ENCODE assay signal across 9 cellular contexts in genomic region chr2:79860233-79861058, GRCh38.
DNase-seq lines count a peak whose midpoint lies in the region; ATAC-seq and TF ChIP-seq lines count a peak whose summit lies in the region.
"Had no signal": no experiment of that assay in that cellular context is flagged by ENCODE, and none has a peak within 500 bp of the region (broad histone marks: within the 10 kb centered on the region; RNA-seq: fewer than 3 reads in every experiment).

No MANE protein-coding gene starts in this region.

- H2BK120ac ChIP-seq in mesenchymal stem cell (ENCODE audit: low read depth, low read length) = no peak overlapping the region

- no peak overlapping the region for H2AK5ac ChIP-seq in mesenchymal stem cell (ENCODE audit: low read length, severe bottlenecking)

- no peak overlapping the region for H3K23ac ChIP-seq in mesenchymal stem cell (ENCODE audit: low read length in 2 of 2)

- no peak overlapping the region for H3K14ac ChIP-seq in mesenchymal stem cell (ENCODE audit: low read length in 2 of 2)

- H3K9ac ChIP-seq in KMS-11 (no peak overlapping the region), mesenchymal stem cell (ENCODE audit: low read length) (no peak overlapping the region)

- H3K4me1 ChIP-seq in KMS-11 (ENCODE audit: low read depth, poor library complexity, severe bottlenecking) = no peaks in the 10 kb centered on the region
- H3K4me1 ChIP-seq in mesenchymal stem cell (ENCODE audit: control insufficient read depth, insufficient read depth, low read depth, low read length) = no peaks in the 10 kb centered on the region

- no peak overlapping the region for H3K4me2 ChIP-seq in KMS-11
- no peak overlapping the region for H3K4me2 ChIP-seq in mesenchymal stem cell (ENCODE audit: low read length, poor library complexity, severe bottlenecking)

- no peak for ATAC-seq in activated CD4-positive, CD25-positive, alpha-beta regulatory T cell treated with anti-CD3 and anti-CD28 coated beads, Interleukin-2, amount 50 U/mL, for 24 hours
- ATAC-seq: activated naive CD8-positive, alpha-beta T cell treated with anti-CD3 and anti-CD28 coated beads, Interleukin-2, amount 50 U/mL, for 24 hours had no signal

- H3K36me3 ChIP-seq in KMS-11 (ENCODE audit: insufficient read depth) (no peaks in the 10 kb centered on the region), WERI-Rb-1 (no peaks in the 10 kb centered on the region), mesenchymal stem cell (ENCODE audit: control insufficient read depth in 1 of 2, insufficient read depth in 2 of 2, low read depth in 1 of 2, low read length in 2 of 2) (no peaks in the 10 kb centered on the region)

- peak; percentile 29 for DNase-seq in D341Med (ENCODE audit: low spot score)
- peak; percentile 22 for DNase-seq in WERI-Rb-1
- peak; percentile 32 for DNase-seq in mesenchymal stem cell
- DNase-seq in GM19240 (ENCODE audit: insufficient read length, low spot score) = no peak
- DNase-seq in T-helper 2 cell = no peak
- DNase-seq in NCI-H146 treated with DMSO at 0.1 percent for 48 hours (lab: John Stamatoyannopoulos, UW; ENCODE audit: unreplicated experiment) = no peak
- DNase-seq: activated naive CD8-positive, alpha-beta T cell treated with anti-CD3 and anti-CD28 coated beads, Interleukin-2, amount 50 U/mL, for 24 hours had no signal

- H3K27me3 ChIP-seq in KMS-11 (ENCODE audit: insufficient read depth, low read depth) (no peaks in the 10 kb centered on the region), WERI-Rb-1 (ENCODE audit: insufficient read depth, low read depth, severe bottlenecking) (peaks cover 3% of the 10 kb centered on the region), mesenchymal stem cell (ENCODE audit: control insufficient read depth in 1 of 2, insufficient read depth in 1 of 2, low read length in 2 of 2) (no peaks in the 10 kb centered on the region)

- H4K20me1 ChIP-seq in KMS-11 (ENCODE audit: insufficient read depth) = no peaks in the 10 kb centered on the region

- no peaks in the 10 kb centered on the region for H3K79me2 ChIP-seq in KMS-11 (ENCODE audit: insufficient read depth, low read depth)

- H4K91ac ChIP-seq in mesenchymal stem cell (ENCODE audit: low read length) = no peak overlapping the region

- H3K18ac ChIP-seq in mesenchymal stem cell (ENCODE audit: low read depth in 1 of 2, low read length in 2 of 2) = no peak overlapping the region

- H4K8ac ChIP-seq in mesenchymal stem cell (ENCODE audit: low read length) = no peak overlapping the region

- H2BK5ac ChIP-seq in mesenchymal stem cell (ENCODE audit: low read depth, low read length, poor library complexity, severe bottlenecking) = no peak overlapping the region

- H2AFZ ChIP-seq in KMS-11 (ENCODE audit: low read depth) (no peak overlapping the region), mesenchymal stem cell (ENCODE audit: low read depth, low read length) (no peak overlapping the region)

- 74% methylated on average over 3 of the region's 10 CpGs for WGBS in mesenchymal stem cell

- no peak overlapping the region for H2BK15ac ChIP-seq in mesenchymal stem cell (ENCODE audit: low read depth, poor library complexity, severe bottlenecking)

- H3K4ac ChIP-seq in mesenchymal stem cell (ENCODE audit: low read depth in 1 of 2, low read length in 2 of 2) = no peak overlapping the region

- H3K79me1 ChIP-seq in mesenchymal stem cell (replicated peaks; ENCODE audit: low read length, poor library complexity, severe bottlenecking) = no peaks in the 10 kb centered on the region

- no peaks in the 10 kb centered on the region for H3K9me3 ChIP-seq in WERI-Rb-1 (ENCODE audit: severe bottlenecking)
- H3K9me3 ChIP-seq in mesenchymal stem cell (ENCODE audit: control insufficient read depth, low read length) = no peaks in the 10 kb centered on the region

- no peak overlapping the region for H3K4me3 ChIP-seq in KMS-11 (IDR thresholded peaks at IDR 0.05; ENCODE audit: insufficient read depth, low read depth, low read length)
- H3K4me3 ChIP-seq in WERI-Rb-1 (ENCODE audit: low read depth, low read length) = no peak overlapping the region
- H3K4me3 ChIP-seq in mesenchymal stem cell (ENCODE audit: insufficient read depth in 1 of 2, low read depth in 1 of 2, low read length in 2 of 2) = no peak overlapping the region

- H2BK12ac ChIP-seq in mesenchymal stem cell (ENCODE audit: low read length in 2 of 2) = no peak overlapping the region

- H3K27ac ChIP-seq in KMS-11 (no peak overlapping the region), WERI-Rb-1 (no peak overlapping the region), mesenchymal stem cell (ENCODE audit: low read length, poor library complexity, severe bottlenecking) (no peak overlapping the region)

- peak; percentile 67 for TF ChIP-seq CTCF in KMS-11 (conservative IDR thresholded peaks at IDR 0.05; ENCODE audit: low read depth, low read length)
- peak; percentile 78 for TF ChIP-seq CTCF in WERI-Rb-1 (IDR thresholded peaks at IDR 0.05; ENCODE audit: low read depth, low read length)

Comparison
In these comparisons a context has a peak if more than half of its experiments do, and no peak if none do; other contexts are left out.
1. DNase-seq: peak in D341Med (single experiment), WERI-Rb-1 (single experiment) and mesenchymal stem cell (single experiment); none in GM19240 (single experiment), T-helper 2 cell (0 of 5) and NCI-H146 treated with DMSO at 0.1 percent for 48 hours (single experiment).